In the genomic region with DNA sequence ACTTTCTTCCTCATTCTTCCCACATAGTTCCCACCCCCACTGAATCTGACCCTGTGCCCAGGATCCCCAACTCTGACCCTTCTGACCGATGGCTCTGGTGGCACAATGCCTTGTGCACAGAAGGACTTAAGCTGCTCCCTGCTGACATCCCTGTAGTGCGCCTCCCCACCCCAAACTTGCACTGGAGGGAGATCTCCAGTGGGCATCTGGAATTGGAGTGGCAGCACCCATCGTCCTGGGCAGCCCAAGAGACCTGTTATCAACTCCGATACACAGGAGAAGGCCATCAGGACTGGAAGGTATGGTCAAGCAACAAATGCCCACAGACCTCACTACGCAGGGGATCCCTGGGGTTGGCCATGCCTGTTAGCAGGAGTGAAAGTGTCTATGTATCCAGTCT, we compare ENCODE assay signal across 25 cellular contexts. TPM values are rescaled to one million over a fixed set of nuclear protein-coding genes. Genes with fewer than 3 reads are reported as not detected.
DNase-seq lines count a peak whose midpoint lies in the region; ATAC-seq and TF ChIP-seq lines count a peak whose summit lies in the region.
"Had no signal": no experiment of that assay in that cellular context is flagged by ENCODE, and none has a peak within 500 bp of the region (broad histone marks: within the 10 kb centered on the region; RNA-seq: fewer than 3 reads in every experiment).

No MANE protein-coding gene starts in this region.

- H3K4me1 ChIP-seq in GM23338 (ENCODE audit: insufficient read depth) (peaks cover 20% of the 10 kb centered on the region), right cardiac atrium (ENCODE audit: control insufficient read depth, insufficient read depth, low read length) (peaks cover 1% of the 10 kb centered on the region), stomach (peaks cover 7 to 43% (median 25%) of the 10 kb centered on the region in 4 donors), trophoblast cell (ENCODE audit: control insufficient read depth in 1 of 2, insufficient read depth in 2 of 2, low read length in 2 of 2) (peaks cover 3 to 4% of the 10 kb centered on the region in 2 experiments)

- peaks cover 31% of the 10 kb centered on the region for H3K4me1 Mint-ChIP-seq in GM23338
- H3K4me1 Mint-ChIP-seq in nephron progenitor cell: peaks cover 28% of the 10 kb centered on the region

- WGBS in right cardiac atrium: 87% methylated on average over 5 of the region's 5 CpGs
- 91 to 93% (median 91%) methylated on average over 4 to 5 of the region's 5 CpGs for WGBS in stomach, 5 donors
- WGBS in trophoblast cell (ENCODE audit: extremely low coverage, insufficient coverage, insufficient read length): no CpG with 5 or more reads among the region's 5 CpGs

- H3K14ac ChIP-seq in trophoblast cell (ENCODE audit: low read length): no peak overlapping the region

- H4K12ac ChIP-seq in trophoblast cell (ENCODE audit: low read depth, low read length): no peak overlapping the region

- H3K79me2 ChIP-seq in GM23338 (replicated peaks; ENCODE audit: insufficient read depth) (no peaks in the 10 kb centered on the region), trophoblast cell (ENCODE audit: control insufficient read depth, insufficient read depth, low read length, poor library complexity) (peaks cover 7% of the 10 kb centered on the region)

- TF ChIP-seq CTCF in GM23338 (conservative IDR thresholded peaks at IDR 0.05; ENCODE audit: low read depth in 2 of 2) (no peak), stomach (IDR thresholded peaks at IDR 0.05) (no peak), nephron progenitor cell (IDR thresholded peaks at IDR 0.05) (no peak)

- H2BK12ac ChIP-seq in trophoblast cell (ENCODE audit: low read length): no peak overlapping the region

- H3K36me3 Mint-ChIP-seq in GM23338 (ENCODE audit: low read depth) (no peaks in the 10 kb centered on the region), nephron progenitor cell (ENCODE audit: low read depth) (no peaks in the 10 kb centered on the region)

- H3K9ac ChIP-seq in trophoblast cell (ENCODE audit: low read length): no peak overlapping the region
- H3K9ac ChIP-seq: BLaER1 treated with 17β-estradiol and CSF1 and Interleukin-3, amounts not matched to agents 10 nM and 100 nM; KMS-11 had no signal

- no peak overlapping the region for H3K4me3 ChIP-seq in GM23338
- H3K4me3 ChIP-seq in right cardiac atrium (ENCODE audit: low read length): no peak overlapping the region
- no peak overlapping the region for H3K4me3 ChIP-seq in stomach
- H3K4me3 ChIP-seq in trophoblast cell (ENCODE audit: low read depth, low read length): no peak overlapping the region
- H3K4me3 ChIP-seq: A549; BLaER1 treated with 17β-estradiol and CSF1 and Interleukin-3, amounts not matched to agents 10 nM and 100 nM; PC-9 had no signal

- H3K27ac ChIP-seq in GM23338 (ENCODE audit: low read depth): no peak overlapping the region
- peak overlapping the region; percentile 77 for H3K27ac ChIP-seq in caudate nucleus (ENCODE audit: low read depth, low read length)
- H3K27ac ChIP-seq in right cardiac atrium (ENCODE audit: low read length): peak overlapping the region; percentile 63
- no peak overlapping the region for H3K27ac ChIP-seq in stomach
- no peak overlapping the region for H3K27ac ChIP-seq in trophoblast cell (ENCODE audit: low read depth, low read length)
- H3K27ac ChIP-seq: A549; BLaER1 treated with 17β-estradiol and CSF1 and Interleukin-3, amounts not matched to agents 10 nM and 100 nM; KMS-11 had no signal

- H3K79me1 ChIP-seq in trophoblast cell (ENCODE audit: low read length): peaks cover 9% of the 10 kb centered on the region

- H3K9me3 Mint-ChIP-seq in GM23338: no peaks in the 10 kb centered on the region
- no peaks in the 10 kb centered on the region for H3K9me3 Mint-ChIP-seq in nephron progenitor cell
- H3K9me3 Mint-ChIP-seq: CD4-positive, alpha-beta T cell; IgD-negative memory B cell had no signal

- H3K27ac Mint-ChIP-seq in GM23338 (no peak overlapping the region), nephron progenitor cell (no peak overlapping the region)

- H3K4me2 ChIP-seq in GM23338 (no peak overlapping the region), trophoblast cell (ENCODE audit: low read length) (no peak overlapping the region)
- H3K4me2 ChIP-seq: A549; BLaER1 treated with 17β-estradiol and CSF1 and Interleukin-3, amounts not matched to agents 10 nM and 100 nM; KMS-11 had no signal

- no peak overlapping the region for H4K91ac ChIP-seq in trophoblast cell (ENCODE audit: low read depth, low read length)

- H4K8ac ChIP-seq in trophoblast cell (ENCODE audit: low read depth, low read length): no peak overlapping the region

- no peaks in the 10 kb centered on the region for H3K9me3 ChIP-seq in right cardiac atrium (ENCODE audit: control insufficient read depth, low read length)
- H3K9me3 ChIP-seq in stomach: no peaks in the 10 kb centered on the region
- no peaks in the 10 kb centered on the region for H3K9me3 ChIP-seq in trophoblast cell (ENCODE audit: insufficient read depth, low read depth, low read length)
- H3K9me3 ChIP-seq: A549; BLaER1 treated with 17β-estradiol and CSF1 and Interleukin-3, amounts not matched to agents 10 nM and 100 nM had no signal

- H2BK5ac ChIP-seq in trophoblast cell (ENCODE audit: low read depth, low read length, poor library complexity): no peak overlapping the region

- 0 out of 2 replicates have a peak overlapping the region, but pooled peaks have one; percentile 38 for H2AFZ ChIP-seq in GM23338
- H2AFZ ChIP-seq in trophoblast cell (ENCODE audit: insufficient read depth, low read length, poor library complexity): no peak overlapping the region
- H2AFZ ChIP-seq: PC-9 had no signal

- no peak overlapping the region for H3K4ac ChIP-seq in trophoblast cell (ENCODE audit: low read depth, low read length)

- DNase-seq in GM23338 (ENCODE audit: low spot score): no peak
- no peak for DNase-seq in caudate nucleus (lab: John Stamatoyannopoulos, UW)
- DNase-seq in right cardiac atrium: no peak
- DNase-seq in stomach: peak; percentile 13
- DNase-seq in left lobe of liver (ENCODE audit: low spot score): no peak
- no peak for DNase-seq in nephron progenitor cell
- DNase-seq in trophoblast cell: no peak
- DNase-seq: AML-193; CD4-positive, alpha-beta T cell; DMS53; MM.1S; NCI-H2029; NCI-H446 treated with DMSO at 0.1 percent for 48 hours; NCI-H526; NK-92 treated with Interleukin-12 subunit alpha and Interleukin-12 subunit beta, amount 100 ng/mL, for 24 hours; PC-9; RPMI8226; SHP77 treated with DMSO at 0.1 percent for 48 hours had no signal

- no peaks in the 10 kb centered on the region for H4K20me1 ChIP-seq in GM23338 (replicated peaks; ENCODE audit: insufficient read depth)
- H4K20me1 ChIP-seq: BLaER1 treated with 17β-estradiol and CSF1 and Interleukin-3, amounts not matched to agents 10 nM and 100 nM had no signal

- no peak overlapping the region for H2BK120ac ChIP-seq in trophoblast cell (ENCODE audit: insufficient read depth, low read length, poor library complexity)

- TF ChIP-seq POLR2A in stomach (IDR thresholded peaks at IDR 0.05): no peak

- H3K27me3 ChIP-seq in GM23338 (ENCODE audit: insufficient read depth) (peaks cover 18% of the 10 kb centered on the region), right cardiac atrium (ENCODE audit: control insufficient read depth, insufficient read depth) (no peaks in the 10 kb centered on the region), stomach (no peaks in the 10 kb centered on the region), trophoblast cell (ENCODE audit: insufficient read depth, low read length) (no peaks in the 10 kb centered on the region)
- H3K27me3 ChIP-seq: BLaER1 treated with 17β-estradiol and CSF1 and Interleukin-3, amounts not matched to agents 10 nM and 100 nM had no signal

- no peaks in the 10 kb centered on the region for H3K9me2 ChIP-seq in GM23338 (ENCODE audit: insufficient read depth)

- H3K4me3 Mint-ChIP-seq in GM23338 (no peak overlapping the region), nephron progenitor cell (no peak overlapping the region)
- H3K4me3 Mint-ChIP-seq: CD4-positive, alpha-beta T cell had no signal

- H2AK5ac ChIP-seq in trophoblast cell (ENCODE audit: low read length): no peak overlapping the region

- no peak overlapping the region for H3K18ac ChIP-seq in trophoblast cell (ENCODE audit: low read length)

- intact Hi-C loops in right cardiac atrium (cut with DNase I) (no loop called here), stomach (cut with DNase I; ENCODE audit: low total_unique reads) (no loop called here)

- ATAC-seq in GM23338 (no peak), right cardiac atrium (no peak), left lobe of liver (no peak)
- ATAC-seq: A549, HCT116 had no signal

- H3K23ac ChIP-seq in trophoblast cell (ENCODE audit: low read length): no peak overlapping the region

- no peaks in the 10 kb centered on the region for H3K27me3 Mint-ChIP-seq in GM23338 (ENCODE audit: insufficient read depth, low read depth, poor library complexity)
- peaks cover 10% of the 10 kb centered on the region for H3K27me3 Mint-ChIP-seq in nephron progenitor cell (ENCODE audit: low read depth, poor library complexity)
- H3K27me3 Mint-ChIP-seq: CD4-positive, alpha-beta T cell had no signal

- peaks cover 13% of the 10 kb centered on the region; the same call in 1 of the 2 replicates for H3F3A ChIP-seq in GM23338 (replicated peaks; ENCODE audit: low read depth)

- H3K36me3 ChIP-seq in GM23338 (ENCODE audit: insufficient read depth) (no peaks in the 10 kb centered on the region), stomach (no peaks in the 10 kb centered on the region), trophoblast cell (ENCODE audit: control insufficient read depth in 1 of 2, insufficient read depth in 2 of 2, low read length in 2 of 2) (no peaks in the 10 kb centered on the region)
- H3K36me3 ChIP-seq: BLaER1 treated with 17β-estradiol and CSF1 and Interleukin-3, amounts not matched to agents 10 nM and 100 nM had no signal

- no peak for TF ChIP-seq EP300 in stomach (IDR thresholded peaks at IDR 0.05)

RNA-seq across cellular contexts. Expression of gene MPL, which starts 9.0 kb away (rescaled TPM):
- not detected in 2 replicates for total RNA-seq in GM23338 (2014; rRNA removed; shearing (Covaris generic))
- 0.54 TPM in 1 of 2 replicates, not detected in the other for polyA plus RNA-seq in GM23338 (2016; fragmentation: Nextera tagmentation; extraction: Ambion mirVana)
- total RNA-seq in right cardiac atrium: 1 to 10 TPM in 2 of 4 donors, under 1 TPM in 2; 0.79 to 1.4 (median 1.1) TPM
- 0.18 TPM for polyA plus RNA-seq in right cardiac atrium
- total RNA-seq in stomach: not detected
- not detected for polyA plus RNA-seq in stomach
- 0.15 TPM for total RNA-seq in left lobe of liver
- polyA plus RNA-seq in trophoblast cell (2013): 0.04 and 0.08 TPM in 2 replicates
- total RNA-seq: CD4-positive, alpha-beta T cell; G401; H4 had no signal
- polyA plus RNA-seq: A549, IgD-negative memory B cell had no signal

RNA-seq across cellular contexts. Expression of gene CDC20, which starts 12.1 kb away (rescaled TPM):
- total RNA-seq in GM23338 (2014; rRNA removed; shearing (Covaris generic)): 244 and 252 TPM in 2 replicates
- polyA plus RNA-seq in GM23338 (2016; fragmentation: Nextera tagmentation; extraction: Ambion mirVana) (207 and 226 TPM in 2 replicates), right cardiac atrium (0.54 TPM), stomach (10 to 100 TPM; 11.1 to 31.4 (median 11.3) TPM)
- total RNA-seq in right cardiac atrium (1 to 10 TPM in 3 of 4 donors, under 1 TPM in 1; 0.67 to 3.5 (median 1.5) TPM), stomach (10 to 100 TPM in 2 of 5 donors, 1 to 10 TPM in 3; 1.8 to 22.3 (median 7.9) TPM), left lobe of liver (0.78 TPM)
- polyA plus RNA-seq in trophoblast cell (2013): 66.6 and 71.8 TPM in 2 replicates

RNA-seq across cellular contexts. Expression of gene ELOVL1, which starts 21.2 kb away (rescaled TPM):
- 15.7 and 16.7 TPM in 2 replicates for total RNA-seq in GM23338 (2014; rRNA removed; shearing (Covaris generic))
- polyA plus RNA-seq in GM23338 (2016; fragmentation: Nextera tagmentation; extraction: Ambion mirVana) (23.0 and 23.3 TPM in 2 replicates), right cardiac atrium (40.5 TPM), stomach (10 to 100 TPM; 35.6 to 83.8 (median 74.6) TPM)
- total RNA-seq in right cardiac atrium (10 to 100 TPM; 33.1 to 47.1 (median 35.6) TPM), stomach (100 to 1,000 TPM in 1 of 5 donors, 10 to 100 TPM in 3, 1 to 10 TPM in 1; 7.6 to 109 (median 36.8) TPM), left lobe of liver (21.7 TPM)
- polyA plus RNA-seq in trophoblast cell (2013): 85.2 and 91.6 TPM in 2 replicates

RNA-seq across cellular contexts. Expression of gene MED8, which starts 43.0 kb away (rescaled TPM):
- 16.6 and 17.6 TPM in 2 replicates for total RNA-seq in GM23338 (2014; rRNA removed; shearing (Covaris generic))
- polyA plus RNA-seq in GM23338 (2016; fragmentation: Nextera tagmentation; extraction: Ambion mirVana): 23.6 and 25.7 TPM in 2 replicates
- total RNA-seq in right cardiac atrium: 10 to 100 TPM; 16.8 to 22.1 (median 18.9) TPM
- 16.0 TPM for polyA plus RNA-seq in right cardiac atrium
- 10 to 100 TPM in 4 of 5 donors, 1 to 10 TPM in 1; 5.8 to 52.2 (median 29.6) TPM for total RNA-seq in stomach
- 10 to 100 TPM; 28.3 to 46.1 (median 30.6) TPM for polyA plus RNA-seq in stomach
- total RNA-seq in left lobe of liver: 19.7 TPM
- 41.5 and 42.1 TPM in 2 replicates for polyA plus RNA-seq in trophoblast cell (2013)

RNA-seq across cellular contexts. Expression of gene SZT2, which starts 43.1 kb away (rescaled TPM):
- 11.8 and 16.1 TPM in 2 replicates for total RNA-seq in GM23338 (2014; rRNA removed; shearing (Covaris generic))
- polyA plus RNA-seq in GM23338 (2016; fragmentation: Nextera tagmentation; extraction: Ambion mirVana) (3.8 and 4.1 TPM in 2 replicates), right cardiac atrium (20.8 TPM), stomach (10 to 100 TPM in 1 of 3 donors, 1 to 10 TPM in 2; 4.9 to 10.2 (median 9.3) TPM)
- total RNA-seq in right cardiac atrium (10 to 100 TPM; 31.2 to 36.4 (median 33.4) TPM), stomach (10 to 100 TPM; 49.6 to 69.3 (median 56.7) TPM), left lobe of liver (21.3 TPM)
- 8.0 and 9.5 TPM in 2 replicates for polyA plus RNA-seq in trophoblast cell (2013)

Comparison
In these comparisons a context has a peak if more than half of its experiments do, and no peak if none do; other contexts are left out.
1. H3K27ac ChIP-seq: peak in caudate nucleus (single experiment) and right cardiac atrium (single experiment); none in GM23338 (single experiment), stomach (0 of 5) and trophoblast cell (single experiment).
2. RNA of gene CDC20, which starts 12.1 kb away (total RNA-seq): 244 to 252 TPM in GM23338; 1.8 to 22.3 TPM in stomach, 0.67 to 3.5 TPM in right cardiac atrium and 0.78 TPM in left lobe of liver (single experiment); every median in the first group is over 10 times any median in the second.